ENCODE assay signal across 18 cellular contexts in the genomic region with DNA sequence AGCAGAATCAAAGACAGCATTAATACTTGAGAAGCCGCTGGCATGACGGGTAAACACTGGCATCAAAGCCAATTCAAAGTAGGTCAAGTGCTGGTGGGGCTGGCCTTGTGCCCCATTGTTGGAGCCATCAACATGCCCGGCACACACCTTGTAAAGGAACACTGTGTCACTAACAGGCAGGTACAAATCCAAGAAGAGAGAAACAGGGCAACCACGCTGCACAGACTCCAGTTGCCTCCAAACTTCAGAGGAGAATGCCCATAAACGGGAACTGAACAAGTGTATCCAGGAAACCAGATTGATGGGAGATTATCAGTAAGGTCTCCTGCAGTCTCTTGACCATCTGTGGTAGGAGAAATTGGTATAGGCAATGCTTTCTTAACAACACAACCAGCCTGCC.
A peak's percentile ranks its signal among the peaks of the same experiment; 100 is the strongest.
DNase-seq lines count a peak whose midpoint lies in the region; ATAC-seq and TF ChIP-seq lines count a peak whose summit lies in the region.
"Had no signal": no experiment of that assay in that cellular context is flagged by ENCODE, and none has a peak within 500 bp of the region (broad histone marks: within the 10 kb centered on the region; RNA-seq: fewer than 3 reads in every experiment).

No MANE protein-coding gene starts in this region.

- TF ChIP-seq POLR2A in stomach (IDR thresholded peaks at IDR 0.05), result no peak

- H3K27me3 ChIP-seq in Panc1 (ENCODE audit: control insufficient read depth, insufficient read depth, low read length) (no peaks in the 10 kb centered on the region), stomach (no peaks in the 10 kb centered on the region)

- TF ChIP-seq EP300 in stomach (IDR thresholded peaks at IDR 0.05), result no peak

- POLR2A ChIA-PET in Panc1 (lab: Charles Lee), result no interaction called here

- TF ChIP-seq CTCF in Panc1 (IDR thresholded peaks at IDR 0.05) (no peak), stomach (IDR thresholded peaks at IDR 0.05) (no peak)

- H3K9me3 ChIP-seq in Panc1 (ENCODE audit: control insufficient read depth, insufficient read depth, low read depth, low read length) (no peaks in the 10 kb centered on the region), stomach (no peaks in the 10 kb centered on the region)
- H3K9me3 ChIP-seq: thoracic aorta had no signal

- 0 out of 2 replicates have a peak overlapping the region, but pooled peaks have one; percentile 50 for H3K27ac ChIP-seq in Panc1 (ENCODE audit: low read length)
- peak overlapping the region in 4 of 5 donors; percentile 10 to 73 (median 34) for H3K27ac ChIP-seq in stomach
- H3K27ac ChIP-seq: thoracic aorta had no signal

- no peaks in the 10 kb centered on the region for H3K4me1 ChIP-seq in Panc1 (ENCODE audit: control insufficient read depth, insufficient read depth, low read length)
- peaks cover 0 to 11% (median 7%) of the 10 kb centered on the region in 4 donors for H3K4me1 ChIP-seq in stomach

- in situ Hi-C loops in Panc1 (cut with HindIII; ENCODE audit: low pct_unique_long_range_greater_than_20kb, low sequenced_read_pairs), result no loop called here

- H3K4me3 ChIP-seq in Panc1 (ENCODE audit: low read depth in 2 of 2, low read length in 2 of 2) (no peak overlapping the region), stomach (no peak overlapping the region)
- H3K4me3 ChIP-seq: thoracic aorta had no signal

- 34 to 68% (median 41%) methylated on average over 5 of the region's 5 CpGs for WGBS in stomach, 5 donors

- ATAC-seq in Panc1, result no peak
- ATAC-seq in HG03108 (IDR thresholded peaks at IDR 0.05; ENCODE audit: unreplicated experiment), result no peak
- ATAC-seq in HG03571 (IDR thresholded peaks at IDR 0.05; ENCODE audit: unreplicated experiment), result no peak
- ATAC-seq: activated naive CD4-positive, alpha-beta T cell treated with anti-CD3 and anti-CD28 coated beads, Interleukin-2, amount 50 U/mL, for 72 hours; effector memory CD8-positive, alpha-beta T cell; HepG2; natural killer cell treated with Interleukin-12 subunit alpha and Interleukin-12 subunit beta and Interleukin-15 and Interleukin-18, amount 100 ng/mL, for 72 hours had no signal

- BruUV-seq in Panc1 (replicated peaks; lab: Mats Ljungman, UMichigan), result no TSS peak

- CTCF ChIA-PET in Panc1 (lab: Charles Lee), result no interaction called here

- intact Hi-C loops in Panc1 (cut with micrococcal nuclease; ENCODE audit: unreplicated experiment), result no loop called here
- intact Hi-C loops in stomach (cut with DNase I; ENCODE audit: low total_unique reads), result no loop called here

- DNase-seq in DMS79 treated with DMSO at 0.1 percent for 48 hours (lab: John Stamatoyannopoulos, UW) (peak; percentile 1), DMS79 (lab: John Stamatoyannopoulos, UW) (no peak), Panc1 (ENCODE audit: low read depth, low spot score) (no peak), hypothalamus (lab: John Stamatoyannopoulos, UW) (peak in 37 of 51 donors; percentile 3 to 84 (median 45)), stomach (peak; percentile 84), mesenteric fat pad (ENCODE audit: low spot score) (no peak)
- DNase-seq: 8988T; activated CD4-positive, alpha-beta T cell treated with anti-CD3 and anti-CD28 coated beads, Interleukin-2, amount 10 ng/mL, durations not matched to agents 7 days and 5 days; effector memory CD8-positive, alpha-beta T cell; NCI-H2107; retina; T-helper 9 cell had no signal

- no peaks in the 10 kb centered on the region for H3K36me3 ChIP-seq in Panc1 (ENCODE audit: control insufficient read depth, insufficient read depth, low read length)
- H3K36me3 ChIP-seq in stomach, result no peaks in the 10 kb centered on the region
- H3K36me3 ChIP-seq: thoracic aorta had no signal

Comparison
In these comparisons a context has a peak if more than half of its experiments do, and no peak if none do; other contexts are left out.
1. DNase-seq: peak in DMS79 treated with DMSO at 0.1 percent for 48 hours (single experiment), hypothalamus (37 of 51) and stomach (single experiment); none in DMS79 (single experiment), Panc1 (single experiment) and mesenteric fat pad (single experiment).